In the genomic region with DNA sequence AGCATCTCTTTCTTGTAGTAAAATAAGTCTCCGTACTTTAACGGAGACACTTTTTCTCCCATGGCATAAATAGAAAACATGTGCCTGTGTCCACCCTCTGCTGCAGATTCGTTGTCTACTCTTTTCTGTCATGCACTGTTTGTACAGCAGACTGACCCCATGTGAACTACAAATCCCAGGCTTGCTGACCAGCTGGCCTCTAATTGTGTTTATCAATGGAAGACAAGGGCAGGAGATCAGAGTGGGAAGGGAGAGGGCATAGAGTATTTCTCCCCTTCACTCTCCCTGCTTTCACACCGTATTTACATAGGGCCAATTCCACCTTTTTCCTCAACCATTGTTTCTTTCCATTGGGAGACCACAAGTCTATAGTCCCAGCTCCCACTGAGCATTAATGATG, we compare ENCODE assay signal across 20 cellular contexts. TPM values are rescaled to one million over a fixed set of nuclear protein-coding genes. Genes with fewer than 3 reads are reported as not detected.
"Had no signal": no experiment of that assay in that cellular context is flagged by ENCODE, and none has a peak within 500 bp of the region (broad histone marks: within the 10 kb centered on the region; RNA-seq: fewer than 3 reads in every experiment).

No MANE protein-coding gene starts in this region.

- H3K9me3 Mint-ChIP-seq: stimulated activated effector memory CD8-positive, alpha-beta T cell treated with anti-CD3 and anti-CD28 coated beads, Interleukin-12 subunit alpha, Interleukin-12 subunit beta, amount 100 ng/mL, for 72 hours; stimulated activated naive CD8-positive, alpha-beta T cell treated with anti-CD3 and anti-CD28 coated beads, Interleukin-15, Interleukin-2, amounts not matched to agents 100 ng/mL and 50 ng/mL, for 24 hours had no signal

- ATAC-seq: gastroesophageal sphincter; left cardiac atrium; naive thymus-derived CD4-positive, alpha-beta T cell; stimulated activated effector memory CD8-positive, alpha-beta T cell treated with anti-CD3 and anti-CD28 coated beads, Interleukin-12 subunit alpha, Interleukin-12 subunit beta, amount 100 ng/mL, for 72 hours; upper lobe of right lung had no signal

- H3K4me3 Mint-ChIP-seq: naive thymus-derived CD4-positive, alpha-beta T cell; neural progenitor cell; stimulated activated effector memory CD8-positive, alpha-beta T cell treated with anti-CD3 and anti-CD28 coated beads, Interleukin-12 subunit alpha, Interleukin-12 subunit beta, amount 100 ng/mL, for 72 hours; stimulated activated naive CD8-positive, alpha-beta T cell treated with anti-CD3 and anti-CD28 coated beads, Interleukin-15, Interleukin-2, amounts not matched to agents 100 ng/mL and 50 ng/mL, for 24 hours had no signal

- H3K27me3 ChIP-seq: esophagus muscularis mucosa, gastroesophageal sphincter, neural progenitor cell, ovary, right atrium auricular region, tibial artery, upper lobe of right lung had no signal

- H3K4me1 ChIP-seq: gastroesophageal sphincter, tibial artery, upper lobe of right lung had no signal

- H3K9ac ChIP-seq: neural progenitor cell had no signal

- H3K27me3 Mint-ChIP-seq: stimulated activated naive CD8-positive, alpha-beta T cell treated with anti-CD3 and anti-CD28 coated beads, Interleukin-15, Interleukin-2, amounts not matched to agents 100 ng/mL and 50 ng/mL, for 24 hours had no signal

- H3K27ac Mint-ChIP-seq: naive thymus-derived CD4-positive, alpha-beta T cell; neural progenitor cell; stimulated activated effector memory CD8-positive, alpha-beta T cell treated with anti-CD3 and anti-CD28 coated beads, Interleukin-12 subunit alpha, Interleukin-12 subunit beta, amount 100 ng/mL, for 72 hours; stimulated activated naive CD8-positive, alpha-beta T cell treated with anti-CD3 and anti-CD28 coated beads, Interleukin-15, Interleukin-2, amounts not matched to agents 100 ng/mL and 50 ng/mL, for 24 hours had no signal

- DNase-seq: effector memory CD4-positive, alpha-beta T cell; foreskin fibroblast; glutamatergic neuron; islet precursor cell; left cardiac atrium; mammary epithelial cell; naive thymus-derived CD4-positive, alpha-beta T cell; nucleus accumbens; ovary; stimulated activated CD4-positive, alpha-beta T cell treated with anti-CD3 and anti-CD28 coated beads, Interleukin-4, amount 100 ng/mL, for 1 hour; stimulated activated CD8-positive, alpha-beta memory T cell treated with anti-CD3 and anti-CD28 coated beads, Interleukin-4, amount 100 ng/mL, for 48 hours; tibial artery; upper lobe of right lung had no signal

- H3K36me3 ChIP-seq: esophagus muscularis mucosa, gastroesophageal sphincter, neural progenitor cell, ovary, right atrium auricular region, tibial artery, upper lobe of right lung had no signal

- H3K4me3 ChIP-seq: esophagus muscularis mucosa, gastroesophageal sphincter, neural progenitor cell, ovary, right atrium auricular region, tibial artery, upper lobe of right lung had no signal

- H3K9me3 ChIP-seq: esophagus muscularis mucosa, gastroesophageal sphincter, ovary, right atrium auricular region, tibial artery, upper lobe of right lung had no signal

- H3K36me3 Mint-ChIP-seq: naive thymus-derived CD4-positive, alpha-beta T cell; neural progenitor cell; stimulated activated effector memory CD8-positive, alpha-beta T cell treated with anti-CD3 and anti-CD28 coated beads, Interleukin-12 subunit alpha, Interleukin-12 subunit beta, amount 100 ng/mL, for 72 hours had no signal

- H3K27ac ChIP-seq: epithelial cell of prostate, esophagus muscularis mucosa, gastroesophageal sphincter, neural progenitor cell, ovary, right atrium auricular region, tibial artery, upper lobe of right lung had no signal

RNA-seq across cellular contexts. Expression of a gene that starts 31.0 kb away (rescaled TPM):
- polyA plus RNA-seq: naive thymus-derived CD4-positive, alpha-beta T cell had no signal
